29 cellular contexts compared by ENCODE assay signal in genomic region chr11:47478651-47479329, GRCh38. TPM values are rescaled to one million over a fixed set of nuclear protein-coding genes. Genes with fewer than 3 reads are reported as not detected.
DNase-seq lines count a peak whose midpoint lies in the region; ATAC-seq and TF ChIP-seq lines count a peak whose summit lies in the region.
"Had no signal": no experiment of that assay in that cellular context is flagged by ENCODE, and none has a peak within 500 bp of the region (broad histone marks: within the 10 kb centered on the region; RNA-seq: fewer than 3 reads in every experiment).

No MANE protein-coding gene starts in this region.

- no peaks in the 10 kb centered on the region for H3K27me3 Mint-ChIP-seq in H9 (ENCODE audit: low read depth)
- H3K27me3 Mint-ChIP-seq: type B pancreatic cell had no signal

- H2BK12ac ChIP-seq in H9 (ENCODE audit: insufficient read length, low read depth, low read length), result no peak overlapping the region

- H3K4me3 Mint-ChIP-seq in H9, result no peak overlapping the region
- H3K4me3 Mint-ChIP-seq: activated CD8-positive, alpha-beta T cell treated with anti-CD3 and anti-CD28 coated beads, Interleukin-2, amount 10 ng/mL, durations not matched to agents 7 days and 5 days; endodermal cell; natural killer cell; type B pancreatic cell had no signal

- no peak overlapping the region for H3K27ac ChIP-seq in H9 (ENCODE audit: insufficient read length, low read depth, low read length)
- peak overlapping the region; percentile 59 for H3K27ac ChIP-seq in RWPE2 (ENCODE audit: poor library complexity, severe bottlenecking)
- H3K27ac ChIP-seq in epithelial cell of prostate, result peak overlapping the region; percentile 81
- no peak overlapping the region for H3K27ac ChIP-seq in mammary epithelial cell (ENCODE audit: insufficient read depth, low read depth, low read length)
- H3K27ac ChIP-seq: breast epithelium, coronary artery, lower lobe of right lung, ovary, spleen had no signal

- peaks cover 3% of the 10 kb centered on the region for H3K79me1 ChIP-seq in H9 (ENCODE audit: insufficient read depth, low read depth, low read length, poor library complexity, severe bottlenecking)

- in situ Hi-C loops in mammary epithelial cell (cut with MboI; ENCODE audit: low sequenced_read_pairs in 2 of 2), result no loop called here

- H4K5ac ChIP-seq in H9 (ENCODE audit: insufficient read length, low read depth, low read length), result no peak overlapping the region

- H3K9ac ChIP-seq in H9 (ENCODE audit: extremely low read depth, insufficient read length, low read length) (no peak overlapping the region), mammary epithelial cell (ENCODE audit: insufficient read depth, low read length) (no peak overlapping the region)

- H2BK120ac ChIP-seq in H9 (ENCODE audit: low read depth, low read length, poor library complexity, severe bottlenecking), result no peak overlapping the region

- peaks cover 54 to 97% (median 83%) of the 10 kb centered on the region in 3 experiments for H3K36me3 Mint-ChIP-seq in H9 (ENCODE audit: insufficient read depth in 1 of 3, low read depth in 3 of 3)

- no peak for TF ChIP-seq CTCF in H9 (conservative IDR thresholded peaks at IDR 0.05)
- TF ChIP-seq CTCF in RWPE2 (IDR thresholded peaks at IDR 0.05; ENCODE audit: poor library complexity, severe bottlenecking), result no peak
- no peak for TF ChIP-seq CTCF in mammary epithelial cell (conservative IDR thresholded peaks at IDR 0.05 in 1 of 2, IDR thresholded peaks at IDR 0.05 in 1 of 2; ENCODE audit: extremely low read depth in 1 of 2, insufficient read depth in 1 of 2, low read depth in 1 of 2, low read length in 2 of 2)

- ATAC-seq in RWPE2 (ENCODE audit: low read depth) (no peak), sciatic nerve (peak; percentile 87), HG02763 (IDR thresholded peaks at IDR 0.05; ENCODE audit: unreplicated experiment) (no peak)
- ATAC-seq: activated CD8-positive, alpha-beta T cell treated with anti-CD3 and anti-CD28 coated beads, Interleukin-2, amount 10 ng/mL, durations not matched to agents 7 days and 5 days; lower lobe of right lung; natural killer cell; SK-N-SH treated with all-trans-retinoic acid at 6 μM for 48 hours had no signal

- intact Hi-C loops in sciatic nerve (cut with DNase I) (no loop called here), mammary epithelial cell (cut with micrococcal nuclease) (no loop called here)

- H3K4me3 ChIP-seq in RWPE2 (ENCODE audit: severe bottlenecking) (no peak overlapping the region), mammary epithelial cell (replicated peaks in 1 of 3; ENCODE audit: insufficient read depth in 1 of 3, low read depth in 2 of 3, low read length in 3 of 3) (no peak overlapping the region)
- H3K4me3 ChIP-seq: breast epithelium, coronary artery, lower lobe of right lung, ovary, spleen had no signal

- H2AK5ac ChIP-seq in H9 (ENCODE audit: insufficient read length, low read length), result no peak overlapping the region

- no peak overlapping the region for H2AFZ ChIP-seq in H9 (ENCODE audit: low read length)
- H2AFZ ChIP-seq in mammary epithelial cell (ENCODE audit: low read depth, low read length), result no peak overlapping the region

- H4K20me1 ChIP-seq in H9 (ENCODE audit: control insufficient read depth, insufficient read depth, insufficient read length), result no peaks in the 10 kb centered on the region
- no peaks in the 10 kb centered on the region for H4K20me1 ChIP-seq in mammary epithelial cell (ENCODE audit: insufficient read depth, low read length)

- WGBS in H9 (ENCODE audit: extremely low coverage, insufficient read length, low lambda C conversion rate), result no CpG with 5 or more reads among the region's 5 CpGs
- WGBS in mammary epithelial cell (ENCODE audit: low coverage, missing lambda C conversion rate), result 82% methylated on average over 4 of the region's 5 CpGs

- no peak overlapping the region for H4K91ac ChIP-seq in H9 (ENCODE audit: insufficient read length, low read depth, low read length)

- H2BK15ac ChIP-seq in H9 (ENCODE audit: low read depth, low read length), result no peak overlapping the region

- H3K9me3 ChIP-seq in H9 (ENCODE audit: control insufficient read depth, low read depth, low read length), result no peaks in the 10 kb centered on the region
- H3K9me3 ChIP-seq in RWPE2 (ENCODE audit: severe bottlenecking), result no peaks in the 10 kb centered on the region
- H3K9me3 ChIP-seq in mammary epithelial cell (replicated peaks; ENCODE audit: insufficient read depth, low read length), result no peaks in the 10 kb centered on the region
- H3K9me3 ChIP-seq: breast epithelium, lower lobe of right lung, ovary, spleen had no signal

- peak overlapping the region in 2 of 3 experiments; percentile 25 to 29; a peak in 2 of 7 replicates for H3K27ac Mint-ChIP-seq in H9
- H3K27ac Mint-ChIP-seq: activated CD8-positive, alpha-beta T cell treated with anti-CD3 and anti-CD28 coated beads, Interleukin-2, amount 10 ng/mL, durations not matched to agents 7 days and 5 days; endodermal cell; type B pancreatic cell had no signal

- H3K9me3 Mint-ChIP-seq in H9, result no peaks in the 10 kb centered on the region
- H3K9me3 Mint-ChIP-seq: endodermal cell, natural killer cell, type B pancreatic cell had no signal

- no peaks in the 10 kb centered on the region for H3K4me1 ChIP-seq in H9 (ENCODE audit: insufficient read depth, low read length)
- H3K4me1 ChIP-seq in RWPE2 (ENCODE audit: insufficient read depth, poor library complexity, severe bottlenecking), result peaks cover 13% of the 10 kb centered on the region
- H3K4me1 ChIP-seq in mammary epithelial cell (ENCODE audit: insufficient read depth, low read length), result peaks cover 26% of the 10 kb centered on the region
- H3K4me1 ChIP-seq: breast epithelium, spleen had no signal

- H3K79me2 ChIP-seq in H9 (ENCODE audit: insufficient read depth, low read length) (0 out of 2 replicates have a peak, but pooled peaks cover 3% of the 10 kb centered on the region), mammary epithelial cell (ENCODE audit: insufficient read depth, low read length) (peaks cover 46% of the 10 kb centered on the region)

- no peak overlapping the region for H3K23ac ChIP-seq in H9 (ENCODE audit: insufficient read length, low read depth, low read length)

- H3K18ac ChIP-seq in H9 (ENCODE audit: insufficient read length, low read depth, low read length), result no peak overlapping the region

- DNase-seq in H9 (no peak), RWPE2 (ENCODE audit: low spot score) (no peak), epithelial cell of prostate (ENCODE audit: low read depth, low spot score) (no peak), sciatic nerve (ENCODE audit: low spot score) (no peak), NCI-H1048 (lab: John Stamatoyannopoulos, UW) (no peak), mammary epithelial cell (no peak)
- DNase-seq: activated CD4-positive, alpha-beta T cell treated with anti-CD3 and anti-CD28 coated beads for 1 hour; activated CD8-positive, alpha-beta T cell treated with anti-CD3 and anti-CD28 coated beads, Interleukin-2, amount 10 ng/mL, durations not matched to agents 7 days and 5 days; activated naive CD4-positive, alpha-beta T cell treated with Interleukin-2 at 50 U/mL for 16 hours; amygdala; C1 segment of cervical spinal cord; DND-41; endodermal cell; islet precursor cell; lower lobe of right lung; MV-4-11; natural killer cell; NCI-H446; NCI-H82; ovary; spleen; substantia nigra; T-helper 2 cell had no signal

- dilution Hi-C loops in mammary epithelial cell (cut with HindIII; ENCODE audit: low sequenced_read_pairs), result loop anchor here (5.0 kb wide), 1 partner anchor 36 kb away; no protein-coding TSS in a partner anchor

- no peak overlapping the region for H4K8ac ChIP-seq in H9 (replicated peaks; ENCODE audit: insufficient read length, low read depth, low read length)

- H3K4me2 ChIP-seq in H9 (ENCODE audit: insufficient read depth, insufficient read length, low read length), result no peak overlapping the region
- no peak overlapping the region for H3K4me2 ChIP-seq in mammary epithelial cell (ENCODE audit: insufficient read depth, low read depth, low read length)

- CTCF ChIA-PET in mammary epithelial cell (lab: Charles Lee; ENCODE audit: low non-redundant PET), result no interaction called here

- H3K4me1 Mint-ChIP-seq in H9, result no peaks in the 10 kb centered on the region

- no peak overlapping the region for H2BK5ac ChIP-seq in H9 (ENCODE audit: insufficient read length, low read length)

- BruUV-seq in mammary epithelial cell (replicated peaks; lab: Mats Ljungman, UMichigan), result no TSS peak

- no peaks in the 10 kb centered on the region for H3K23me2 ChIP-seq in H9 (ENCODE audit: insufficient read length, low read depth, low read length, poor library complexity, severe bottlenecking)

- H2BK20ac ChIP-seq in H9 (ENCODE audit: low read depth, low read length, poor library complexity, severe bottlenecking), result no peak overlapping the region

- H3K27me3 ChIP-seq in H9 (ENCODE audit: insufficient read depth, low read length) (no peaks in the 10 kb centered on the region), RWPE2 (ENCODE audit: insufficient read depth, poor library complexity, severe bottlenecking) (no peaks in the 10 kb centered on the region), mammary epithelial cell (ENCODE audit: insufficient read depth, low read length) (no peaks in the 10 kb centered on the region)
- H3K27me3 ChIP-seq: breast epithelium, ovary, spleen had no signal

- H3K36me3 ChIP-seq in RWPE2 (ENCODE audit: low read depth) (peaks cover 99% of the 10 kb centered on the region), mammary epithelial cell (ENCODE audit: insufficient read depth, low read length) (peaks cover 41% of the 10 kb centered on the region)
- H3K36me3 ChIP-seq: ovary had no signal

- H3K56ac ChIP-seq in H9 (ENCODE audit: insufficient read length, low read depth, low read length), result no peak overlapping the region

- no peak overlapping the region for H3K14ac ChIP-seq in H9 (ENCODE audit: insufficient read depth, low read length)

- no peak overlapping the region for H3K4ac ChIP-seq in H9 (ENCODE audit: low read depth, low read length)

- no peak overlapping the region for H3T11ph ChIP-seq in H9 (ENCODE audit: low read length)

RNA-seq across cellular contexts. Expression of gene RAPSN, which starts 29.9 kb away (rescaled TPM):
- total RNA-seq in H9 (2021) (0.48 TPM in 1 of 2 replicates, not detected in the other), sciatic nerve (4.9 TPM), mammary epithelial cell (under 1 TPM; 0.17 to 0.99 TPM)
- polyA plus RNA-seq in mammary epithelial cell, result 0.05 TPM
- not detected for polyA minus RNA-seq in mammary epithelial cell
- total RNA-seq: glomerular endothelial cell had no signal

RNA-seq across cellular contexts. Expression of gene PSMC3, which starts 52.6 kb away (rescaled TPM):
- total RNA-seq in H9 (2021), result 179 TPM in 2 replicates
- total RNA-seq in sciatic nerve, result 97.5 TPM
- total RNA-seq in mammary epithelial cell, result 100 to 1,000 TPM in 1 of 2 donors, 10 to 100 TPM in 1; 72.7 to 142 TPM
- polyA plus RNA-seq in mammary epithelial cell, result 168 TPM
- 202 TPM for polyA minus RNA-seq in mammary epithelial cell

Comparison
In these comparisons a context has a peak if more than half of its experiments do, and no peak if none do; other contexts are left out.
1. H3K27ac ChIP-seq: peak in RWPE2 (single experiment) and epithelial cell of prostate (single experiment); none in H9 (single experiment) and mammary epithelial cell (single experiment).